1 cellular context compared by ENCODE assay signal in genomic region chr9:34126207-34127034, GRCh38.
A peak's percentile ranks its signal among the peaks of the same experiment; 100 is the strongest.
TF ChIP-seq lines count a peak whose summit lies in the region.

TSS of gene DCAF12 (minus strand) at chr9:34126698. CDS start at chr9:34126431, 267 bp downstream.

TF ChIP-seq in HEK293, 187 proteins besides CTCF, POLR2A, EP300 and RAD21 (continued from another document and continues in another):
- TF ChIP-seq ZNF449 (tag by site-specific recombination; IDR thresholded peaks at IDR 0.05) (no peak), ZNF169 (tag by site-specific recombination; IDR thresholded peaks at IDR 0.05) (no peak), ZNF558 (tag by site-specific recombination; IDR thresholded peaks at IDR 0.05) (no peak), ZNF248 (tag by site-specific recombination; IDR thresholded peaks at IDR 0.05) (no peak), ZNF26 (tag by site-specific recombination; IDR thresholded peaks at IDR 0.05) (no peak), ZNF133 (tag by site-specific recombination; IDR thresholded peaks at IDR 0.05) (no peak), ZNF398 (tag by site-specific recombination; IDR thresholded peaks at IDR 0.05) (no peak), SP2 (tag by site-specific recombination; IDR thresholded peaks at IDR 0.05) (peak; percentile 76), HIC1 (tag by site-specific recombination; IDR thresholded peaks at IDR 0.05) (no peak), ZNF664 (tag by site-specific recombination; IDR thresholded peaks at IDR 0.05) (no peak), ZNF658 (tag by site-specific recombination; IDR thresholded peaks at IDR 0.05) (no peak), PRDM1 (tag by site-specific recombination; IDR thresholded peaks at IDR 0.05) (peak; percentile 95), ZBTB10 (tag by site-specific recombination; IDR thresholded peaks at IDR 0.05) (no peak), ZNF580 (tag by site-specific recombination; IDR thresholded peaks at IDR 0.05) (peak; percentile 11; the same call in 1 of the 2 replicates), INSM2 (tag by site-specific recombination; IDR thresholded peaks at IDR 0.05) (no peak), ZNF423 (tag by site-specific recombination; IDR thresholded peaks at IDR 0.05) (no peak), ZBTB48 (tag by site-specific recombination; IDR thresholded peaks at IDR 0.05) (no peak; the same call in 1 of the 2 replicates), ZNF660 (tag by site-specific recombination; IDR thresholded peaks at IDR 0.05) (no peak), ZFP37 (tag by site-specific recombination; IDR thresholded peaks at IDR 0.05) (peak; percentile 79; the same call in 1 of the 2 replicates), ATF2 (tag by site-specific recombination; IDR thresholded peaks at IDR 0.05; ENCODE audit: low read depth) (no peak), IKZF3 (tag by site-specific recombination; IDR thresholded peaks at IDR 0.05) (no peak), ZNF639 (tag by site-specific recombination; IDR thresholded peaks at IDR 0.05) (no peak), SP7 (tag by site-specific recombination; IDR thresholded peaks at IDR 0.05) (peak; percentile 72; the same call in 1 of the 2 replicates), KLF7 (tag by site-specific recombination; IDR thresholded peaks at IDR 0.05; ENCODE audit: borderline replicate concordance) (no peak), ZNF571 (tag by site-specific recombination; IDR thresholded peaks at IDR 0.05) (no peak), TRIM28 (IDR thresholded peaks at IDR 0.05; ENCODE audit: borderline replicate concordance, low read length) (no peak), ZBTB44 (tag by site-specific recombination; IDR thresholded peaks at IDR 0.05) (no peak), ZNF112 (tag by site-specific recombination; IDR thresholded peaks at IDR 0.05) (no peak), PRDM6 (tag by site-specific recombination; IDR thresholded peaks at IDR 0.05) (no peak), MYNN (tag by site-specific recombination; IDR thresholded peaks at IDR 0.05; ENCODE audit: borderline replicate concordance) (peak; percentile 33; the same call in 1 of the 2 replicates), REPIN1 (tag by site-specific recombination; IDR thresholded peaks at IDR 0.05; ENCODE audit: low read depth) (no peak), ZNF239 (tag by site-specific recombination; IDR thresholded peaks at IDR 0.05) (no peak), MEIS1 (CRISPR knock-in tag; IDR thresholded peaks at IDR 0.05; ENCODE audit: borderline replicate concordance) (no peak), GLI4 (tag by site-specific recombination; IDR thresholded peaks at IDR 0.05) (no peak), ZNF274 (IDR thresholded peaks at IDR 0.05; ENCODE audit: low read length) (no peak), ZNF274 (tag by site-specific recombination; IDR thresholded peaks at IDR 0.05; ENCODE audit: borderline replicate concordance) (no peak), EGR2 (tag by site-specific recombination; IDR thresholded peaks at IDR 0.05; ENCODE audit: low read depth) (no peak), ZNF600 (tag by site-specific recombination; IDR thresholded peaks at IDR 0.05) (peak; percentile 99), AEBP2 (tag by site-specific recombination; IDR thresholded peaks at IDR 0.05; ENCODE audit: borderline replicate concordance) (no peak), YY2 (tag by site-specific recombination; IDR thresholded peaks at IDR 0.05) (no peak), ZNF354C (tag by site-specific recombination; IDR thresholded peaks at IDR 0.05; ENCODE audit: borderline replicate concordance, low read depth) (no peak), BCL11A (tag by site-specific recombination; IDR thresholded peaks at IDR 0.05; ENCODE audit: low read depth) (no peak)
